Comparison of ENCODE assay signal across 1 cellular context in the genomic region with DNA sequence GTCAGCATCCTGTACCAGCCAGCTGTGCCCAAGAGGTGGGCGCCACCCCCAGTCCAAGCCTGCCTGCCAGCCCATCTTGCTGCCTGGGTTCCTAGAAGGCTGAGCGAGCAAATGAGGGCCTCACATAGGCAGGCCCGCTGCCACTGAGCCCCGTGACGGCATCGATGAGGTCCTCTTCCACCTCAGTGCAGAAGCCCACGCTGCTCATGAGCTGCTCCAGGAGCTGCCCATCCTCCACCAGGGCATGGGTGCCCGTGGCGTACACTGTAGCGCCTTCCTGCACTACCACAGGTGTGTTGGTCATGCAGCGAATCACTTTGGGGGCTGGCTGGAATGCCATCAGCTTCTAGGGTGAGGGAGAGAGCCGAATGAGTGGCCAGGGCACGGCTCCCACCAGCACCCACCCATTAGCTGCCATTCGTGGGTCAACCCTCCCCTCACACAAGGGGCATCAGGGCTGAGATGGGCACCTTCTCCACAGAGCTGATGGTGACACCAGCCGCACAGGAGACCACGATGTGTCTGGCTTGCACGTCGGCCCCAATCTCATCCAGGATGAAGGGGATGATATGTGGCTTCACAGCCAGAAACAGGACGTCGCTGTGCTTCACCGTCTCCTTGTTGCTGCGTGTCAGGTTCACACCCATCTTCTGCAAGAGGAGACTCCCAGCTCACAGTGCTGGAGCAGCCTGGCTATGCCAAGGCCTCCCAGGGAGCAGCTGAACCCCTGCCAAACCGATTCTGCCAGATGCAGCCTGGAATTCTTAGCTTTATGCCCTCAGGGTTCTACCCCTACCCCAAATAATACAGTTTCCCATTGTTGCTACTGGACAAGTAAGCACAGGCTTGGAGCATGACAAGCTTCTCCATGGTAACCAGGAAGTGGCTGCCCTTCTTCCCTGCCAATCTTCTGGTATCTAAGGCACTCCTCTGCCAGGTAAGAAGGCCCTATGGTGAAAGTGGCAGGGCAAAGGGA.
TF ChIP-seq lines count a peak whose summit lies in the region.

No MANE protein-coding gene starts in this region.

TF ChIP-seq in H1, 55 proteins besides CTCF, POLR2A, EP300 and RAD21:
- TF ChIP-seq SP1 (IDR thresholded peaks at IDR 0.05; ENCODE audit: low read depth, low read length) (no peak), RBBP5 (IDR thresholded peaks at IDR 0.05; ENCODE audit: borderline replicate concordance, low read depth, low read length) (no peak), JUN (IDR thresholded peaks at IDR 0.05; ENCODE audit: low read depth, low read length) (no peak), SIN3A (conservative IDR thresholded peaks at IDR 0.05 in 1 of 2, IDR thresholded peaks at IDR 0.05 in 1 of 2; ENCODE audit: low read depth in 1 of 2, low read length in 2 of 2) (no peak), RFX5 (IDR thresholded peaks at IDR 0.05; ENCODE audit: borderline replicate concordance, low read depth, low read length) (no peak), MAFK (IDR thresholded peaks at IDR 0.05; ENCODE audit: low read depth, low read length) (no peak), KDM4A (IDR thresholded peaks at IDR 0.05; ENCODE audit: low read depth, low read length, severe bottlenecking) (no peak), SP2 (IDR thresholded peaks at IDR 0.05; ENCODE audit: low read length) (no peak), CHD2 (IDR thresholded peaks at IDR 0.05; ENCODE audit: low read length) (no peak), SAP30 (IDR thresholded peaks at IDR 0.05; ENCODE audit: insufficient read depth, insufficient replicate concordance, low read length) (no peak), EGR1 (IDR thresholded peaks at IDR 0.05; ENCODE audit: borderline replicate concordance, low read depth, low read length) (no peak), RXRA (IDR thresholded peaks at IDR 0.05; ENCODE audit: insufficient read depth, low read depth, low read length) (no peak), KDM1A (IDR thresholded peaks at IDR 0.05; ENCODE audit: borderline replicate concordance, low read length) (no peak), TBP (IDR thresholded peaks at IDR 0.05; ENCODE audit: low read depth, low read length) (no peak)
- TF ChIP-seq, protein P1, sequence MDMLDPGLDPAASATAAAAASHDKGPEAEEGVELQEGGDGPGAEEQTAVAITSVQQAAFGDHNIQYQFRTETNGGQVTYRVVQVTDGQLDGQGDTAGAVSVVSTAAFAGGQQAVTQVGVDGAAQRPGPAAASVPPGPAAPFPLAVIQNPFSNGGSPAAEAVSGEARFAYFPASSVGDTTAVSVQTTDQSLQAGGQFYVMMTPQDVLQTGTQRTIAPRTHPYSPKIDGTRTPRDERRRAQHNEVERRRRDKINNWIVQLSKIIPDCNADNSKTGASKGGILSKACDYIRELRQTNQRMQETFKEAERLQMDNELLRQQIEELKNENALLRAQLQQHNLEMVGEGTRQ (IDR thresholded peaks at IDR 0.05; ENCODE audit: low read length), result no peak
